24 cellular contexts compared by ENCODE assay signal in genomic region chr1:210900079-210900478, GRCh38.
"Had no signal": no experiment of that assay in that cellular context is flagged by ENCODE, and none has a peak within 500 bp of the region (broad histone marks: within the 10 kb centered on the region; RNA-seq: fewer than 3 reads in every experiment).

No MANE protein-coding gene starts in this region.

- H3K4me2 ChIP-seq: hepatocyte had no signal

- H3K4me1 ChIP-seq: lower lobe of right lung, psoas muscle, right atrium auricular region, stomach, suprapubic skin, tibial nerve, uterus had no signal

- H3K9me3 ChIP-seq: lower lobe of right lung, pancreas, psoas muscle, right atrium auricular region, stomach, suprapubic skin, tibial nerve, uterus had no signal

- FAIRE-seq: pancreas had no signal

- H3K4me3 ChIP-seq: hepatocyte, lower lobe of right lung, pancreas, psoas muscle, right atrium auricular region, skin epidermis, stomach, suprapubic skin, tibial nerve, uterus had no signal

- H3K27ac ChIP-seq: hepatocyte, lower lobe of right lung, pancreas, psoas muscle, right atrium auricular region, skin epidermis, stomach, suprapubic skin, tibial nerve, uterus had no signal

- DNase-seq: islet precursor cell; left ventricle myocardium superior; lower lobe of right lung; mammary epithelial cell; mesenchymal stem cell; naive thymus-derived CD8-positive, alpha-beta T cell; nucleus accumbens; pancreas; posterior cingulate gyrus; psoas muscle; stimulated activated CD4-positive, alpha-beta T cell treated with anti-CD3 and anti-CD28 coated beads, Interleukin-12 subunit alpha, Interleukin-12 subunit beta, amount 100 ng/mL, for 4 hours; stimulated activated CD4-positive, alpha-beta T cell treated with anti-CD3 and anti-CD28 coated beads, Interleukin-15, amount 100 ng/mL, for 24 hours; stimulated activated CD4-positive, alpha-beta T cell treated with anti-CD3 and anti-CD28 coated beads, Interleukin-2, amount 100 ng/mL, for 24 hours; stimulated activated CD4-positive, alpha-beta T cell treated with anti-CD3 and anti-CD28 coated beads, Interleukin-4, amount 100 ng/mL, for 1 hour; stimulated activated naive B cell treated with anti-CD40 and anti-IgM and Interleukin-4, amounts not matched to agents 10 μg/mL and 1 μg/mL and 100 μg/mL, for 72 hours; stimulated activated naive CD8-positive, alpha-beta T cell treated with anti-CD3 and anti-CD28 coated beads, Interleukin-15, Interleukin-2, amounts not matched to agents 100 U/mL and 50 U/mL, for 24 hours; stomach; uterus had no signal

- ATAC-seq: left ventricle myocardium superior; lower lobe of right lung; naive thymus-derived CD8-positive, alpha-beta T cell; psoas muscle; sciatic nerve; stimulated activated naive B cell treated with anti-CD40 and anti-IgM and Interleukin-4, amounts not matched to agents 10 μg/mL and 1 μg/mL and 100 μg/mL, for 72 hours; stimulated activated naive CD8-positive, alpha-beta T cell treated with anti-CD3 and anti-CD28 coated beads, Interleukin-15, Interleukin-2, amounts not matched to agents 100 U/mL and 50 U/mL, for 24 hours had no signal
